18 cellular contexts compared by ENCODE assay signal in the genomic region with DNA sequence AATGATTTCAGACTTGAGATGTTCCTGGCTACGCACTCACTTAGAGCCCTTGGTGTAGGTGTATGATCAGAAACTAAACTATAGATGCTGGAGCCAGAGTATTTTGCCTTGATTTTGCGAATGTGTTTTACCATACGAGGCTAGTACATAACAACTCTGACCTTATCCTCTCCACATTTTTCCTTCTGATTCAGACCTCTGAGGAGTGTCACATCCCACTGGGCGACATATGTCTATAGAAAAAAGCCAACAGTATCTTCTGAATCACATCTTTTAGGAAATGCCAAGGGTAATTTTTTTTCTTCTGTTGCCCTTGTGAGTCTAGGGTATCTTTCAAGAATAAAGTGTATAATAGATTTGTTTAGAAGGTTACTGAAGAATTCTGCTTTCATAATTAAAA.
"Had no signal": no experiment of that assay in that cellular context is flagged by ENCODE, and none has a peak within 500 bp of the region (broad histone marks: within the 10 kb centered on the region; RNA-seq: fewer than 3 reads in every experiment).

No MANE protein-coding gene starts in this region.

- H3K9me3 Mint-ChIP-seq: naive B cell, nephron had no signal

- H3K27ac Mint-ChIP-seq: naive B cell, nephron, progenitor cell of endocrine pancreas had no signal

- H3K27me3 Mint-ChIP-seq: progenitor cell of endocrine pancreas had no signal

- ATAC-seq: heart left ventricle, left colon, pancreas, upper lobe of right lung had no signal

- H3K4me3 Mint-ChIP-seq: naive B cell, nephron had no signal

- DNase-seq: dorsolateral prefrontal cortex; effector CD8-positive, alpha-beta T cell; heart left ventricle; hippocampal formation; left colon; left ventricle myocardium superior; mesendoderm; naive B cell; occipital lobe; pancreas; right cardiac atrium; small intestine; stimulated activated CD4-positive, alpha-beta T cell treated with anti-CD3 and anti-CD28 coated beads, Interleukin-12 subunit alpha, Interleukin-12 subunit beta, amount 100 ng/mL, for 4 hours; stimulated activated naive CD4-positive, alpha-beta T cell; testis; upper lobe of right lung had no signal

- H3K4me1 Mint-ChIP-seq: naive B cell had no signal
